In the genomic region with DNA sequence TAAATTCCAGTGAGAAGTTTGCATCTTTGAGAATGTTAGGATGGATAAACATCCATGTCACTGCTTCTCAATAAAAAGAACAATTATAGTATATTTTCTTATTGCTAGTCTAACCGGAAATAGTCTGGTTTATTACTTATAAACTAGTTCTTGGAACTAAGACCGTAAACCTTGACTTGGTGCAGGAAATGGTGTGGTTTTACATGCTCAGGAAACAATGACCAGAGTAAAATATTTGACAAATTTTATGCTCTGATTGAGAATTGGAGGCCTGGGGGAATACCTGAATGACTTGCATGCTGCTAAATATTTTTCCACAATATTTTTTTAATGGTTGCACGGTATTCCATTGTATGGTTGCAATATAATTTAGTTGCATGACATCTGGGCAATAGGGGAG, we compare ENCODE assay signal across 10 cellular contexts.
DNase-seq lines count a peak whose midpoint lies in the region; ATAC-seq and TF ChIP-seq lines count a peak whose summit lies in the region.
"Had no signal": no experiment of that assay in that cellular context is flagged by ENCODE, and none has a peak within 500 bp of the region (broad histone marks: within the 10 kb centered on the region; RNA-seq: fewer than 3 reads in every experiment).

No MANE protein-coding gene starts in this region.

- H3K27ac ChIP-seq in psoas muscle: peak overlapping the region; percentile 75

- no peak overlapping the region for H3K4me3 Mint-ChIP-seq in activated CD4-positive, alpha-beta T cell treated with anti-CD3 and anti-CD28 coated beads for 36 hours
- H3K4me3 Mint-ChIP-seq in activated T-helper 17 cell treated with anti-CD3 and anti-CD28 coated beads, Interleukin-2, amount 50 U/mL, for 72 hours: peak overlapping the region; percentile 36

- H3K4me1 Mint-ChIP-seq in activated CD4-positive, alpha-beta T cell treated with anti-CD3 and anti-CD28 coated beads for 36 hours: peaks cover 57% of the 10 kb centered on the region
- H3K4me1 Mint-ChIP-seq in activated T-helper 17 cell treated with anti-CD3 and anti-CD28 coated beads, Interleukin-2, amount 50 U/mL, for 72 hours: peaks cover 38% of the 10 kb centered on the region

- no peaks in the 10 kb centered on the region for H3K9me3 ChIP-seq in psoas muscle

- H3K9me3 Mint-ChIP-seq in activated CD4-positive, alpha-beta T cell treated with anti-CD3 and anti-CD28 coated beads for 36 hours (ENCODE audit: low read depth): no peaks in the 10 kb centered on the region
- H3K9me3 Mint-ChIP-seq in activated T-helper 17 cell treated with anti-CD3 and anti-CD28 coated beads, Interleukin-2, amount 50 U/mL, for 72 hours: no peaks in the 10 kb centered on the region

- intact Hi-C loops in activated CD4-positive, alpha-beta T cell treated with anti-CD3 and anti-CD28 coated beads for 36 hours (cut with DNase I, micrococcal nuclease): loop anchor here (5.0 kb wide), 2 partner anchors 55 to 230 kb away; no protein-coding TSS in a partner anchor
- intact Hi-C loops in psoas muscle (cut with DNase I): loop anchor here in 1 of 2 donors (10.0 kb wide), 1 partner anchor 637 kb away; a partner anchor contains a TSS

- POLR2A ChIA-PET in activated CD4-positive, alpha-beta T cell treated with anti-CD3 and anti-CD28 coated beads for 36 hours (lab: Charles Lee): no interaction called here

- peak overlapping the region; percentile 15 for H3K27ac Mint-ChIP-seq in activated CD4-positive, alpha-beta T cell treated with anti-CD3 and anti-CD28 coated beads for 36 hours
- H3K27ac Mint-ChIP-seq in activated T-helper 17 cell treated with anti-CD3 and anti-CD28 coated beads, Interleukin-2, amount 50 U/mL, for 72 hours: no peak overlapping the region

- no peaks in the 10 kb centered on the region for H3K27me3 Mint-ChIP-seq in activated CD4-positive, alpha-beta T cell treated with anti-CD3 and anti-CD28 coated beads for 36 hours
- no peaks in the 10 kb centered on the region for H3K27me3 Mint-ChIP-seq in activated T-helper 17 cell treated with anti-CD3 and anti-CD28 coated beads, Interleukin-2, amount 50 U/mL, for 72 hours

- no peak for TF ChIP-seq CTCF in psoas muscle (IDR thresholded peaks at IDR 0.05)

- CTCF ChIA-PET in activated CD4-positive, alpha-beta T cell treated with anti-CD3 and anti-CD28 coated beads for 36 hours (lab: Charles Lee): interaction anchor here (1.2 to 1.6 kb wide), 2 partner anchors 8 to 124 kb away, joined by 3 to 5 read pairs; no protein-coding TSS in a partner anchor

- H3K36me3 ChIP-seq in psoas muscle (ENCODE audit: insufficient read depth in 1 of 2, low read depth in 1 of 2): no peaks in the 10 kb centered on the region

- no peaks in the 10 kb centered on the region for H3K27me3 ChIP-seq in psoas muscle (ENCODE audit: insufficient read depth in 3 of 3, low read length in 2 of 3)

- peaks cover 40% of the 10 kb centered on the region for H3K4me1 ChIP-seq in psoas muscle

- no peak for ATAC-seq in activated CD4-positive, alpha-beta T cell treated with anti-CD3 and anti-CD28 coated beads for 36 hours
- ATAC-seq in HG03097 (IDR thresholded peaks at IDR 0.05; ENCODE audit: low FRiP score, unreplicated experiment) (peak; percentile 26), psoas muscle (no peak), HG03565 (IDR thresholded peaks at IDR 0.05; ENCODE audit: unreplicated experiment) (no peak)
- ATAC-seq in activated T-helper 17 cell treated with anti-CD3 and anti-CD28 coated beads, Interleukin-2, amount 50 U/mL, for 72 hours (replicated peaks): peak; percentile 12
- ATAC-seq: K562 had no signal

- no peak overlapping the region for H3K4me3 ChIP-seq in psoas muscle
- H3K4me3 ChIP-seq: K562 had no signal

- 49 to 59% (median 49%) methylated on average over 3 of the region's 3 CpGs for WGBS in psoas muscle, 3 donors

- H3K36me3 Mint-ChIP-seq in activated CD4-positive, alpha-beta T cell treated with anti-CD3 and anti-CD28 coated beads for 36 hours (ENCODE audit: low read depth): no peaks in the 10 kb centered on the region
- no peaks in the 10 kb centered on the region for H3K36me3 Mint-ChIP-seq in activated T-helper 17 cell treated with anti-CD3 and anti-CD28 coated beads, Interleukin-2, amount 50 U/mL, for 72 hours (ENCODE audit: low read depth)

- no peak for DNase-seq in activated CD4-positive, alpha-beta T cell treated with anti-CD3 and anti-CD28 coated beads for 36 hours
- no peak for DNase-seq in activated CD4-positive, alpha-beta T cell treated with anti-CD3 and anti-CD28 coated beads, Interleukin-2, amount 50 U/mL, for 1 hour
- DNase-seq in psoas muscle: no peak
- no peak for DNase-seq in central memory CD4-positive, alpha-beta T cell
- DNase-seq in NCI-H1694 treated with DMSO at 0.1 percent for 48 hours (lab: John Stamatoyannopoulos, UW): no peak
- DNase-seq: stimulated activated CD4-positive, alpha-beta T cell treated with anti-CD3 and anti-CD28 coated beads, Interleukin-12 subunit alpha, Interleukin-12 subunit beta, amount 100 ng/mL, for 4 hours had no signal

Comparison
In these comparisons a context has a peak if more than half of its experiments do, and no peak if none do; other contexts are left out.
1. ATAC-seq: peak in HG03097 (single experiment) and activated T-helper 17 cell treated with anti-CD3 and anti-CD28 coated beads, Interleukin-2, amount 50 U/mL, for 72 hours (single experiment); none in activated CD4-positive, alpha-beta T cell treated with anti-CD3 and anti-CD28 coated beads for 36 hours (single experiment), psoas muscle (0 of 4) and HG03565 (single experiment).